ENCODE assay signal across 18 cellular contexts in the genomic region with DNA sequence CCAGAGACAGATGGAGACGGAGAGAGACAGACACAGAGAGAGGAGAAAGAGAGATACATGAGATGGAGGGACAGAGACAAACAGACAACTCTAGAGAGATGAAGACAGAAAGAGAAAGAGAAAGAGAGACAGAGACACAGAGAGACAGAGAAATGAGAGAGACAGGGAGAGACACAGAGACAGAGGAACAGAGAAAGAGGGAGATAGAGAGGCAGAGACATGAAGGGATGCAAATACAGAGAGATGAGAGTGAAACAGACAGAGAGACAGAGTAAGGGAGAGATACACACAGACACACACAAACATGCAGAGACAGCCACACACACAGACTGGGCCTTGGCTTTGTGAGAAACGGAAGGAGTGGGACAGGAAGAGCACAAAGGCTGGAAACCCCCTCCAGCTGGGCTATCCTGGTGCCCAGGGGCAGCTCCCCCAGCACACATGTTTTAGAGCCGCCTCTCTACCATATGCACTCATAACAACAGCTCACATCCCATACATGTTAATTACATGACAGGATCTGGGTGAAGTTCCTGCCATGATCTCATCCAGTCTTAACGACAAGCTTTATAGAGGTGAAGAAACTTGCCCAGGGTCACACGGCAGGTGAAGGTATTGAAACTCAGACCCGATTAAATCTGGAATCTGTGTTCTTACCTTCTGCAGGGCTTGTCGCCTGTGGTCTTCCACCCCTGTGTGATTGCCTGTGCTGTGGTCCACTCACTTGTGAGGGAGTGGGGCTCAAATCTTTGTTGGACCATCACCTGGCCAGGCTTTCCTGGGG. TPM values are rescaled to one million over a fixed set of nuclear protein-coding genes. Genes with fewer than 3 reads are reported as not detected.
DNase-seq lines count a peak whose midpoint lies in the region; ATAC-seq, FAIRE-seq and TF ChIP-seq lines count a peak whose summit lies in the region.
"Had no signal": no experiment of that assay in that cellular context is flagged by ENCODE, and none has a peak within 500 bp of the region (broad histone marks: within the 10 kb centered on the region; RNA-seq: fewer than 3 reads in every experiment).

No MANE protein-coding gene starts in this region.

- no peak for FAIRE-seq in GM12891 (lab: Jason Lieb, UNC)
- FAIRE-seq: H1 had no signal

- peak; percentile 8 for DNase-seq in Daoy (ENCODE audit: low read depth)
- DNase-seq in GM12891 (ENCODE audit: insufficient read length, low spot score): no peak
- DNase-seq in T-helper 17 cell: no peak
- DNase-seq in cerebellum (ENCODE audit: low spot score): no peak
- no peak for DNase-seq in hepatocyte (ENCODE audit: low spot score)
- no peak for DNase-seq in breast epithelium (ENCODE audit: low spot score in 2 of 2)
- DNase-seq in NCI-H2107 treated with DMSO at 0.1 percent for 48 hours (lab: John Stamatoyannopoulos, UW; ENCODE audit: unreplicated experiment): no peak
- DNase-seq: activated naive CD8-positive, alpha-beta T cell treated with anti-CD3 and anti-CD28 coated beads, Interleukin-2, amount 50 U/mL, for 24 hours; AML-193; Calu3; dorsolateral prefrontal cortex; NCI-H1417 treated with DMSO at 0.1 percent for 48 hours; NCI-H82 had no signal

- H3K36me3 Mint-ChIP-seq in T-helper 17 cell (ENCODE audit: low read depth): peaks cover 12% of the 10 kb centered on the region

- H3K4me1 Mint-ChIP-seq in T-helper 17 cell: peaks cover 28% of the 10 kb centered on the region

- H3K27ac Mint-ChIP-seq in T-helper 17 cell: peak overlapping the region; percentile 0
- H3K27ac Mint-ChIP-seq: activated naive CD8-positive, alpha-beta T cell treated with anti-CD3 and anti-CD28 coated beads, Interleukin-2, amount 50 U/mL, for 24 hours had no signal

- H3K36me3 ChIP-seq in hepatocyte (replicated peaks; ENCODE audit: insufficient read depth, low read depth): no peaks in the 10 kb centered on the region
- H3K36me3 ChIP-seq in breast epithelium: no peaks in the 10 kb centered on the region
- H3K36me3 ChIP-seq: cardiac muscle cell had no signal

- TF ChIP-seq POLR2A in GM12891 (IDR thresholded peaks at IDR 0.05; ENCODE audit: low read depth, low read length) (no peak), breast epithelium (IDR thresholded peaks at IDR 0.05) (no peak)

- H3K9me3 ChIP-seq in T-helper 17 cell (ENCODE audit: control insufficient read depth, low read length, poor library complexity, severe bottlenecking): no peaks in the 10 kb centered on the region
- H3K9me3 ChIP-seq in hepatocyte (ENCODE audit: low read depth): no peaks in the 10 kb centered on the region
- peaks cover 0 to 14% of the 10 kb centered on the region in 2 donors for H3K9me3 ChIP-seq in breast epithelium

- H3K27ac ChIP-seq in hepatocyte (no peak overlapping the region), breast epithelium (no peak overlapping the region)
- H3K27ac ChIP-seq: cardiac muscle cell, dorsolateral prefrontal cortex had no signal

- H3K4me2 ChIP-seq in hepatocyte: no peak overlapping the region
- H3K4me2 ChIP-seq: smooth muscle cell had no signal

- H3K27me3 Mint-ChIP-seq in T-helper 17 cell: no peaks in the 10 kb centered on the region
- H3K27me3 Mint-ChIP-seq: activated naive CD8-positive, alpha-beta T cell treated with anti-CD3 and anti-CD28 coated beads, Interleukin-2, amount 50 U/mL, for 24 hours had no signal

- no peaks in the 10 kb centered on the region for H3K4me1 ChIP-seq in hepatocyte (ENCODE audit: insufficient read depth)
- H3K4me1 ChIP-seq in breast epithelium: no peaks in the 10 kb centered on the region

- H3K4me3 Mint-ChIP-seq in T-helper 17 cell: no peak overlapping the region
- H3K4me3 Mint-ChIP-seq: activated naive CD8-positive, alpha-beta T cell treated with anti-CD3 and anti-CD28 coated beads, Interleukin-2, amount 50 U/mL, for 24 hours had no signal

- no peak for TF ChIP-seq CTCF in hepatocyte (IDR thresholded peaks at IDR 0.05; ENCODE audit: poor library complexity)
- no peak for TF ChIP-seq CTCF in breast epithelium (IDR thresholded peaks at IDR 0.05)

- H3K4me3 ChIP-seq in hepatocyte (no peak overlapping the region), breast epithelium (no peak overlapping the region)
- H3K4me3 ChIP-seq: cardiac muscle cell, dorsolateral prefrontal cortex, smooth muscle cell had no signal

- no peaks in the 10 kb centered on the region for H3K27me3 ChIP-seq in hepatocyte
- no peaks in the 10 kb centered on the region for H3K27me3 ChIP-seq in breast epithelium
- H3K27me3 ChIP-seq: cardiac muscle cell had no signal

- no peaks in the 10 kb centered on the region for H3K79me2 ChIP-seq in hepatocyte

- H4K20me1 ChIP-seq in hepatocyte (ENCODE audit: insufficient read depth, poor library complexity, severe bottlenecking): no peaks in the 10 kb centered on the region

- no peaks in the 10 kb centered on the region for H3K9me2 ChIP-seq in hepatocyte (replicated peaks; ENCODE audit: insufficient read depth)

- ATAC-seq in HG02610 (IDR thresholded peaks at IDR 0.05; ENCODE audit: unreplicated experiment) (peak; percentile 81), T-helper 17 cell (no peak)
- ATAC-seq: activated naive CD8-positive, alpha-beta T cell treated with anti-CD3 and anti-CD28 coated beads, Interleukin-2, amount 50 U/mL, for 24 hours; left lobe of liver had no signal

- no peak overlapping the region for H2AFZ ChIP-seq in hepatocyte

- intact Hi-C loops in breast epithelium (cut with DNase I; ENCODE audit: low total_unique reads): no loop called here

- WGBS in hepatocyte (ENCODE audit: low lambda C conversion rate, missing lambda C conversion rate): 89% methylated on average over 7 of the region's 7 CpGs

TF ChIP-seq in GM12891, 5 proteins besides CTCF, POLR2A, EP300 and RAD21:
- TF ChIP-seq TAF1 (IDR thresholded peaks at IDR 0.05; ENCODE audit: low read depth, low read length): peak; percentile 44; the same call in 1 of the 2 replicates
- no peak for TF ChIP-seq PAX5 (IDR thresholded peaks at IDR 0.05; ENCODE audit: insufficient read depth, low read length, severe bottlenecking)

RNA-seq across cellular contexts. Expression of gene IL18R1, which starts 32.4 kb away (rescaled TPM):
- 4.6 and 7.0 TPM in 2 replicates for total RNA-seq in Daoy (2014; rRNA removed; shearing (Covaris generic))
- polyA plus RNA-seq in GM12891 (2012; ENCODE audit: low read depth, missing spikeins): 6.7 TPM
- total RNA-seq in T-helper 17 cell (10 to 100 TPM; 17.4 to 31.7 TPM), cerebellum (0.09 TPM), hepatocyte (19.3 and 25.5 TPM in 2 replicates), breast epithelium (1 to 10 TPM; 7.0 to 7.7 (median 7.2) TPM)
- polyA plus RNA-seq in hepatocyte: 17.1 and 19.7 TPM in 2 replicates
- polyA plus RNA-seq: H1 had no signal

RNA-seq across cellular contexts. Expression of gene IL18RAP, which starts 35.0 kb away (rescaled TPM):
- 0.12 TPM in 1 of 2 replicates, not detected in the other for total RNA-seq in Daoy (2014; rRNA removed; shearing (Covaris generic))
- 0.15 TPM for polyA plus RNA-seq in GM12891 (2012; ENCODE audit: low read depth, missing spikeins)
- total RNA-seq in T-helper 17 cell: 1 to 10 TPM; 6.0 to 8.8 TPM
- not detected for total RNA-seq in cerebellum
- 0.40 and 0.80 TPM in 2 replicates for total RNA-seq in hepatocyte
- not detected in 2 replicates for polyA plus RNA-seq in hepatocyte
- 1 to 10 TPM; 1.4 to 2.9 (median 2.3) TPM for total RNA-seq in breast epithelium
- total RNA-seq: Calu3, H1, smooth muscle cell had no signal
- polyA plus RNA-seq: cardiac muscle cell, H1, smooth muscle cell had no signal
